ENCODE assay signal across 24 cellular contexts in the genomic region with DNA sequence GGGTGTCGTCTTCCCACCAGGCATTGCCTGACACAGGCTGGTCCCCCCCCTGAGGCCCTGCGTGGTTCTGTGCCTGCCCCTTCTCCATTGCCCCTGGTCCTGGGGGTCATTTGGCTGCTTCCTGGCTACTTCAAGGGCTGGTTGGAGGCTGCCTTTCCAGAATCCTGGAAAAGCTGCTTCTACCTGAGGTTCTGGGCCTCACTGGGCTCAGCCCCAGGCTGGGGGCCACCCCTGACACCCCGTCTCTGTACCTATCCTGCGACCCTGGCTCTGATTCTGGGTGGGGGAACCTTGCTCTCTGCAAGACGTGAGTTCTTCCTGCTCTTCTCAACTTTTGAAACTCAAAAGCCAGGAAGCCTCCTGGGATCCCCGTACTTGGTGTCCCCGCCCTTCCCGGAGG.
A peak's percentile ranks its signal among the peaks of the same experiment; 100 is the strongest.
DNase-seq lines count a peak whose midpoint lies in the region; ATAC-seq, FAIRE-seq and TF ChIP-seq lines count a peak whose summit lies in the region.
"Had no signal": no experiment of that assay in that cellular context is flagged by ENCODE, and none has a peak within 500 bp of the region (broad histone marks: within the 10 kb centered on the region; RNA-seq: fewer than 3 reads in every experiment).

No MANE protein-coding gene starts in this region.

- in situ Hi-C loops in HepG2 (cut with HindIII; ENCODE audit: extremely low pct_ligation_motif_present, low pct_unique_long_range_greater_than_20kb) = no loop called here

- no peaks in the 10 kb centered on the region for H3K9me3 Mint-ChIP-seq in neural progenitor cell
- H3K9me3 Mint-ChIP-seq: CD4-positive, CD25-positive, alpha-beta regulatory T cell; HFFc6 had no signal

- DNase-seq in HepG2 (ENCODE audit: low spot score) = no peak
- DNase-seq in right lobe of liver = no peak
- DNase-seq in neural progenitor cell (ENCODE audit: low spot score) = no peak
- no peak for DNase-seq in AG08395 (ENCODE audit: low spot score)
- no peak for DNase-seq in posterior cingulate gyrus
- no peak for DNase-seq in breast epithelium (ENCODE audit: low spot score in 2 of 2)
- DNase-seq in H4 (ENCODE audit: low spot score) = no peak
- DNase-seq: CD4-positive, CD25-positive, alpha-beta regulatory T cell; HFFc6; KG1; NCI-H1092 treated with DMSO at 0.1 percent for 48 hours; NCI-H1436 treated with DMSO at 0.1 percent for 48 hours; NCI-H2029; NCI-H345; NCI-H524; NCI-H774; NK-92 treated with Interleukin-12 subunit alpha and Interleukin-12 subunit beta, amount 100 ng/mL, for 24 hours; Right ventricle myocardium superior; SW 1271 had no signal

- intact Hi-C loops in HepG2 (cut with micrococcal nuclease; ENCODE audit: unreplicated experiment) = no loop called here
- intact Hi-C loops in right lobe of liver (cut with DNase I) = loop anchor here in 1 of 2 donors (10.0 kb wide), 1 partner anchor 46 kb away; no protein-coding TSS in a partner anchor
- intact Hi-C loops in posterior cingulate gyrus (cut with DNase I) = no loop called here
- intact Hi-C loops in breast epithelium (cut with DNase I; ENCODE audit: low total_unique reads) = no loop called here

- H3K4me2 ChIP-seq in HepG2 (ENCODE audit: low read depth, low read length) (no peak overlapping the region), neural progenitor cell (no peak overlapping the region)

- no peak for TF ChIP-seq RAD21 in HepG2 (CRISPR knock-in tag; IDR thresholded peaks at IDR 0.05)

- no peak overlapping the region for H3K4me3 Mint-ChIP-seq in neural progenitor cell
- H3K4me3 Mint-ChIP-seq: B cell; CD4-positive, CD25-positive, alpha-beta regulatory T cell; HFFc6 had no signal

- H3K4me1 Mint-ChIP-seq in neural progenitor cell = no peaks in the 10 kb centered on the region
- H3K4me1 Mint-ChIP-seq: B cell had no signal

- H3K79me2 ChIP-seq in HepG2 (ENCODE audit: insufficient read depth, low read length) (no peaks in the 10 kb centered on the region), neural progenitor cell (ENCODE audit: low read depth) (no peaks in the 10 kb centered on the region)

- H3K27me3 ChIP-seq in HepG2 (ENCODE audit: control insufficient read depth in 1 of 2, insufficient read depth in 2 of 2, low read length in 2 of 2) (peaks cover 8 to 64% of the 10 kb centered on the region in 2 experiments), right lobe of liver (no peaks in the 10 kb centered on the region), esophagus (ENCODE audit: control insufficient read depth in 1 of 2, insufficient read depth in 2 of 2, low read length in 2 of 2) (no peaks in the 10 kb centered on the region), neural progenitor cell (no peaks in the 10 kb centered on the region), breast epithelium (no peaks in the 10 kb centered on the region)

- peaks cover 5% of the 10 kb centered on the region for H3K27me3 Mint-ChIP-seq in neural progenitor cell (ENCODE audit: insufficient read depth, low read depth)

- H4K20me1 ChIP-seq in HepG2 (ENCODE audit: insufficient read depth, low read length) (no peaks in the 10 kb centered on the region), neural progenitor cell (ENCODE audit: low read depth) (no peaks in the 10 kb centered on the region)

- 43% methylated on average over 8 of the region's 8 CpGs for WGBS in HepG2 (ENCODE audit: low lambda C conversion rate)
- 69% methylated on average over 4 of the region's 8 CpGs for WGBS in right lobe of liver (ENCODE audit: insufficient coverage, low coverage, low lambda C conversion rate, missing lambda C conversion rate)
- 64 to 69% methylated on average over 8 of the region's 8 CpGs for WGBS in esophagus, 2 donors

- TF ChIP-seq EP300 in HepG2 (IDR thresholded peaks at IDR 0.05; ENCODE audit: low read depth in 2 of 2, low read length in 2 of 2) (no peak), HepG2 (CRISPR knock-in tag; IDR thresholded peaks at IDR 0.05; ENCODE audit: borderline replicate concordance) (no peak)

- no peak overlapping the region for H3K27ac Mint-ChIP-seq in neural progenitor cell
- H3K27ac Mint-ChIP-seq: B cell; CD4-positive, CD25-positive, alpha-beta regulatory T cell; HFFc6 had no signal

- H3K4me3 ChIP-seq in HepG2 (replicated peaks in 1 of 3; ENCODE audit: insufficient read depth in 1 of 3, low read depth in 2 of 3, low read length in 3 of 3) (no peak overlapping the region), right lobe of liver (no peak overlapping the region), esophagus (ENCODE audit: low read depth in 1 of 2, low read length in 2 of 2) (no peak overlapping the region), neural progenitor cell (no peak overlapping the region), breast epithelium (no peak overlapping the region)

- ATAC-seq in HepG2 (no peak; the same call in 1 of the 3 replicates), right lobe of liver (no peak)

- H2AFZ ChIP-seq in HepG2 (ENCODE audit: low read length) (no peak overlapping the region), neural progenitor cell (replicated peaks) (peak overlapping the region; percentile 50)

- no peaks in the 10 kb centered on the region for H3F3A ChIP-seq in neural progenitor cell (ENCODE audit: low read depth)

- TF ChIP-seq POLR2A in HepG2 (IDR thresholded peaks at IDR 0.05; ENCODE audit: insufficient read depth in 1 of 2, low read depth in 2 of 2, low read length in 2 of 2) = no peak
- no peak for TF ChIP-seq POLR2A in right lobe of liver (IDR thresholded peaks at IDR 0.05)
- TF ChIP-seq POLR2A in breast epithelium (IDR thresholded peaks at IDR 0.05) = no peak

- no peak overlapping the region for H3K27ac ChIP-seq in HepG2 (ENCODE audit: extremely low read length, insufficient read depth, low read length)
- H3K27ac ChIP-seq in right lobe of liver = no peak overlapping the region
- peak overlapping the region; percentile 29 to 78 for H3K27ac ChIP-seq in esophagus (ENCODE audit: low read depth in 2 of 2, low read length in 1 of 2)
- no peak overlapping the region for H3K27ac ChIP-seq in neural progenitor cell
- H3K27ac ChIP-seq in breast epithelium = no peak overlapping the region
- H3K27ac ChIP-seq: 22Rv1, HL-60 had no signal

- no peaks in the 10 kb centered on the region for H3K36me3 Mint-ChIP-seq in neural progenitor cell
- H3K36me3 Mint-ChIP-seq: CD4-positive, CD25-positive, alpha-beta regulatory T cell had no signal

- H3K9ac ChIP-seq in HepG2 (ENCODE audit: insufficient read depth, low read depth, low read length) (no peak overlapping the region), neural progenitor cell (peak overlapping the region; percentile 20)

- H3K9me3 ChIP-seq in HepG2 (ENCODE audit: low read length) (no peaks in the 10 kb centered on the region), right lobe of liver (no peaks in the 10 kb centered on the region), esophagus (ENCODE audit: control insufficient read depth in 2 of 2, insufficient read depth in 1 of 2, low read depth in 1 of 2, low read length in 1 of 2) (no peaks in the 10 kb centered on the region), neural progenitor cell (ENCODE audit: low read depth) (no peaks in the 10 kb centered on the region), breast epithelium (no peaks in the 10 kb centered on the region)

- H3K36me3 ChIP-seq in HepG2 (replicated peaks in 1 of 2; ENCODE audit: control insufficient read depth in 1 of 2, insufficient read depth in 2 of 2, low read length in 2 of 2) (no peaks in the 10 kb centered on the region), right lobe of liver (no peaks in the 10 kb centered on the region), esophagus (ENCODE audit: control insufficient read depth in 2 of 2, insufficient read depth in 2 of 2, low read length in 1 of 2) (no peaks in the 10 kb centered on the region), neural progenitor cell (no peaks in the 10 kb centered on the region), breast epithelium (no peaks in the 10 kb centered on the region)

- CTCF ChIA-PET in HepG2 (lab: Yijun Ruan, JAX; ENCODE audit: low intra/inter-chr PET ratio, low total read pairs) = no interaction called here

- POLR2A ChIA-PET in HepG2 (lab: Yijun Ruan, JAX) = interaction anchor here (1.0 kb wide), 1 partner anchor 12 kb away, joined by 3 read pairs; no protein-coding TSS in a partner anchor

- FAIRE-seq in HepG2 (lab: Jason Lieb, UNC) = no peak
- FAIRE-seq: RCC 7860 had no signal

- TF ChIP-seq CTCF in HepG2 (CRISPR knock-in tag; IDR thresholded peaks at IDR 0.05) (no peak), right lobe of liver (IDR thresholded peaks at IDR 0.05) (no peak), neural progenitor cell (IDR thresholded peaks at IDR 0.05) (no peak), breast epithelium (IDR thresholded peaks at IDR 0.05) (no peak)

- H3K4me1 ChIP-seq in HepG2 (ENCODE audit: insufficient read depth, low read length) (peaks cover 88% of the 10 kb centered on the region), right lobe of liver (no peaks in the 10 kb centered on the region), esophagus (ENCODE audit: control insufficient read depth in 2 of 2, insufficient read depth in 2 of 2, low read length in 1 of 2) (peaks cover 9 to 14% of the 10 kb centered on the region in 2 donors), neural progenitor cell (no peaks in the 10 kb centered on the region), breast epithelium (no peaks in the 10 kb centered on the region)

- BruUV-seq in HepG2 (replicated peaks; lab: Mats Ljungman, UMichigan) = no TSS peak

TF ChIP-seq in HepG2, 621 proteins besides CTCF, POLR2A, EP300 and RAD21 (continues in another document):
- TF ChIP-seq, protein P1, sequence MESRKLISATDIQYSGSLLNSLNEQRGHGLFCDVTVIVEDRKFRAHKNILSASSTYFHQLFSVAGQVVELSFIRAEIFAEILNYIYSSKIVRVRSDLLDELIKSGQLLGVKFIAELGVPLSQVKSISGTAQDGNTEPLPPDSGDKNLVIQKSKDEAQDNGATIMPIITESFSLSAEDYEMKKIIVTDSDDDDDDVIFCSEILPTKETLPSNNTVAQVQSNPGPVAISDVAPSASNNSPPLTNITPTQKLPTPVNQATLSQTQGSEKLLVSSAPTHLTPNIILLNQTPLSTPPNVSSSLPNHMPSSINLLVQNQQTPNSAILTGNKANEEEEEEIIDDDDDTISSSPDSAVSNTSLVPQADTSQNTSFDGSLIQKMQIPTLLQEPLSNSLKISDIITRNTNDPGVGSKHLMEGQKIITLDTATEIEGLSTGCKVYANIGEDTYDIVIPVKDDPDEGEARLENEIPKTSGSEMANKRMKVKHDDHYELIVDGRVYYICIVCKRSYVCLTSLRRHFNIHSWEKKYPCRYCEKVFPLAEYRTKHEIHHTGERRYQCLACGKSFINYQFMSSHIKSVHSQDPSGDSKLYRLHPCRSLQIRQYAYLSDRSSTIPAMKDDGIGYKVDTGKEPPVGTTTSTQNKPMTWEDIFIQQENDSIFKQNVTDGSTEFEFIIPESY (CRISPR knock-in tag; IDR thresholded peaks at IDR 0.05) = no peak
- TF ChIP-seq ZNF598 (CRISPR knock-in tag; IDR thresholded peaks at IDR 0.05; ENCODE audit: borderline replicate concordance) (0 out of 2 replicates have a peak, but pooled peaks have one; percentile 46), KAT7 (CRISPR knock-in tag; IDR thresholded peaks at IDR 0.05; ENCODE audit: borderline replicate concordance) (no peak), EEA1 (CRISPR knock-in tag; IDR thresholded peaks at IDR 0.05; ENCODE audit: borderline replicate concordance) (peak; percentile 70; the same call in 1 of the 2 replicates), ZNF674 (CRISPR knock-in tag; IDR thresholded peaks at IDR 0.05; ENCODE audit: low read depth) (no peak), ZNF136 (CRISPR knock-in tag; IDR thresholded peaks at IDR 0.05; ENCODE audit: low read depth) (no peak)

Comparison
In these comparisons a context has a peak if more than half of its experiments do, and no peak if none do; other contexts are left out.
1. H3K27ac ChIP-seq: peak in esophagus (2 of 2); none in HepG2 (single experiment), right lobe of liver (0 of 3), neural progenitor cell (single experiment) and breast epithelium (0 of 2).